Comparison of ENCODE assay signal across 21 cellular contexts in the genomic region with DNA sequence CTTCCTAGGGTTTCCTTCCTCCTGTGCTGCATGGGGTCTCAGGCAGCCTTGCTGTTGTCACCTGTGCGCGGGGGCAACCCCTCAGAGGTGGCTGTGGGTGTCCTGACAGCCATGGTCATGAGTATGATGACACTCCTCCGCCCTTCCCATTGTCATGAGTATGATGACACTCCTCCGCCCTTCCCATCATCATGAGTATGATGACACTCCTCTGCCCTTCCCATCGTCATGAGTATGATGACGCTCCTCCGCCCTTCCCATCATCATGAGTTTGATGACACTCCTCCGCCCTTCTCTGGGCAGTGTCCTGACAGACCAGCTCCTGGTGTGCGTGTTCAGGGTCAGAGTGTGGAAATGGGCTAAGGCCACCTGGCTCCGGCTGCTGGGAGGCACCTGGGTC.
"Had no signal": no experiment of that assay in that cellular context is flagged by ENCODE, and none has a peak within 500 bp of the region (broad histone marks: within the 10 kb centered on the region; RNA-seq: fewer than 3 reads in every experiment).

No MANE protein-coding gene starts in this region.

- H3K36me3 Mint-ChIP-seq: activated CD4-positive, alpha-beta memory T cell treated with anti-CD3 and anti-CD28 coated beads for 36 hours; activated naive CD8-positive, alpha-beta T cell had no signal

- H3K4me3 Mint-ChIP-seq: activated CD4-positive, alpha-beta memory T cell treated with anti-CD3 and anti-CD28 coated beads for 36 hours; activated CD4-positive, alpha-beta T cell treated with anti-CD3 and anti-CD28 coated beads for 36 hours; activated naive CD8-positive, alpha-beta T cell; naive thymus-derived CD8-positive, alpha-beta T cell; T-cell had no signal

- H3K36me3 ChIP-seq: vagina had no signal

- H3K4me1 Mint-ChIP-seq: activated CD4-positive, alpha-beta T cell treated with anti-CD3 and anti-CD28 coated beads for 36 hours had no signal

- H3K27me3 ChIP-seq: left lung, neutrophil, tibial artery, vagina had no signal

- FAIRE-seq: keratinocyte had no signal

- H3K9me3 ChIP-seq: left lung, neutrophil, tibial artery, vagina had no signal

- H2AFZ ChIP-seq: parathyroid adenoma had no signal

- DNase-seq: activated CD4-positive, alpha-beta memory T cell treated with anti-CD3 and anti-CD28 coated beads for 36 hours; activated CD4-positive, alpha-beta T cell treated with anti-CD3 and anti-CD28 coated beads for 36 hours; activated gamma-delta T cell treated with Interleukin-2 at 50 U/mL for 16 hours; activated T-cell treated with anti-CD3 and anti-CD28 coated beads, Interleukin-2, amount 50 U/mL, for 48 hours; anterior cingulate cortex; cerebellar nuclear complex; effector memory CD4-positive, alpha-beta T cell; hippocampal formation; left lung; mammary epithelial cell; naive thymus-derived CD8-positive, alpha-beta T cell; stimulated activated CD4-positive, alpha-beta T cell treated with anti-CD3 and anti-CD28 coated beads, Interleukin-12 subunit alpha, Interleukin-12 subunit beta, amount 100 ng/mL, for 4 hours; stimulated activated CD4-positive, alpha-beta T cell treated with anti-CD3 and anti-CD28 coated beads, Interleukin-2, amount 100 ng/mL, for 24 hours; T-cell; tibial artery had no signal

- H3K4me1 ChIP-seq: left lung, parathyroid adenoma, tibial artery had no signal

- H3K27ac Mint-ChIP-seq: activated CD4-positive, alpha-beta memory T cell treated with anti-CD3 and anti-CD28 coated beads for 36 hours; activated CD4-positive, alpha-beta T cell treated with anti-CD3 and anti-CD28 coated beads for 36 hours; activated naive CD8-positive, alpha-beta T cell; T-cell had no signal

- H3K9ac ChIP-seq: parathyroid adenoma had no signal

- H3K27ac ChIP-seq: left lung, neutrophil, parathyroid adenoma, tibial artery, vagina, VCaP had no signal

- H3K4me3 ChIP-seq: left lung, tibial artery, vagina had no signal

- H3K9me3 Mint-ChIP-seq: activated CD4-positive, alpha-beta memory T cell treated with anti-CD3 and anti-CD28 coated beads for 36 hours; T-cell had no signal

- ATAC-seq: activated CD4-positive, alpha-beta T cell treated with anti-CD3 and anti-CD28 coated beads for 36 hours; left lung; naive thymus-derived CD8-positive, alpha-beta T cell; T-cell had no signal

- H3K27me3 Mint-ChIP-seq: activated CD4-positive, alpha-beta memory T cell treated with anti-CD3 and anti-CD28 coated beads for 36 hours; activated CD4-positive, alpha-beta T cell treated with anti-CD3 and anti-CD28 coated beads for 36 hours; activated naive CD8-positive, alpha-beta T cell; naive thymus-derived CD8-positive, alpha-beta T cell; T-cell had no signal
